ENCODE assay signal across 8 cellular contexts in genomic region chr7:149005427-149006344, GRCh38. TPM values are rescaled to one million over a fixed set of nuclear protein-coding genes. Genes with fewer than 3 reads are reported as not detected.
DNase-seq lines count a peak whose midpoint lies in the region; ATAC-seq and TF ChIP-seq lines count a peak whose summit lies in the region.

No MANE protein-coding gene starts in this region.

- peak; percentile 90 for DNase-seq in BE2C
- DNase-seq in GM19238 (ENCODE audit: insufficient read length, low spot score) = peak; percentile 54
- peak; percentile 46 for DNase-seq in HuH-7.5 (ENCODE audit: low spot score)
- DNase-seq in activated naive CD8-positive, alpha-beta T cell treated with anti-CD3 and anti-CD28 coated beads, Interleukin-2, amount 50 U/mL, for 16 hours (ENCODE audit: low read depth, low spot score) = peak; percentile 64
- DNase-seq in left ventricle myocardium superior = peak; percentile 93
- DNase-seq in sigmoid colon = peak; percentile 92
- no peak for DNase-seq in epidermal melanocyte (ENCODE audit: insufficient read length, low spot score)

- H3K4me3 ChIP-seq in BE2C (ENCODE audit: low read depth, low read length) (no peak overlapping the region), sigmoid colon (no peak overlapping the region)

- H3K27ac ChIP-seq in sigmoid colon = no peak overlapping the region

- no peaks in the 10 kb centered on the region for H3K9me3 ChIP-seq in BE2C
- H3K9me3 ChIP-seq in sigmoid colon = no peaks in the 10 kb centered on the region

- ATAC-seq in SK-N-SH treated with all-trans-retinoic acid at 6 μM for 48 hours (peak; percentile 86), left ventricle myocardium superior (peak; percentile 88)

- WGBS in sigmoid colon, 2 donors = 50 to 51% methylated on average over 20 of the region's 20 CpGs

- H3K4me1 ChIP-seq in BE2C (no peaks in the 10 kb centered on the region), sigmoid colon (no peaks in the 10 kb centered on the region)

- H3K36me3 ChIP-seq in BE2C (peaks cover 77% of the 10 kb centered on the region), sigmoid colon (peaks cover 15 to 68% (median 32%) of the 10 kb centered on the region in 4 donors)

- intact Hi-C loops in left ventricle myocardium superior (cut with micrococcal nuclease) = loop anchor here (5.0 kb wide), 1 partner anchor 87 kb away; the partner anchor contains the start of gene ZNF786
- intact Hi-C loops in sigmoid colon (cut with DNase I) = loop anchor here (1.0 to 2.0 kb wide), 3 partner anchors 21 to 86 kb away; no protein-coding TSS in a partner anchor

- H3K27me3 ChIP-seq in BE2C = no peaks in the 10 kb centered on the region
- no peaks in the 10 kb centered on the region for H3K27me3 ChIP-seq in sigmoid colon

- TF ChIP-seq CTCF in BE2C (IDR thresholded peaks at IDR 0.05; ENCODE audit: low read depth, low read length) (peak; percentile 81), sigmoid colon (IDR thresholded peaks at IDR 0.05) (peak; percentile 79 to 92 (median 89))

- no peak for TF ChIP-seq POLR2A in sigmoid colon (IDR thresholded peaks at IDR 0.05)

- TF ChIP-seq EP300 in sigmoid colon (IDR thresholded peaks at IDR 0.05) = no peak

TF ChIP-seq in SK-N-SH treated with all-trans-retinoic acid at 6 μM for 48 hours, 23 proteins besides CTCF, POLR2A, EP300 and RAD21:
- TF ChIP-seq PATZ1 (CRISPR knock-in tag; IDR thresholded peaks at IDR 0.05; ENCODE audit: borderline replicate concordance) (0 out of 2 replicates have a peak, but pooled peaks have one; percentile 28), BACH2 (CRISPR knock-in tag; IDR thresholded peaks at IDR 0.05; ENCODE audit: borderline replicate concordance) (no peak), ISL1 (CRISPR knock-in tag; IDR thresholded peaks at IDR 0.05) (no peak)

RNA-seq across cellular contexts. Expression of gene PDIA4, which starts 22.6 kb away (rescaled TPM):
- 134 TPM for polyA plus RNA-seq in BE2C (2012; ENCODE audit: insufficient read depth, insufficient read length, low read depth)
- total RNA-seq in left ventricle myocardium superior = 35.1 TPM
- 10 to 100 TPM; 34.3 to 47.4 (median 39.7) TPM for total RNA-seq in sigmoid colon
- polyA plus RNA-seq in sigmoid colon = 100 to 1,000 TPM in 1 of 3 donors, 10 to 100 TPM in 2; 11.4 to 183 (median 40.9) TPM
